ENCODE assay signal across 1 cellular context in genomic region chr6:82205793-82206425, GRCh38.
TF ChIP-seq lines count a peak whose summit lies in the region.

No MANE protein-coding gene starts in this region.

TF ChIP-seq in K562, 482 proteins besides CTCF, POLR2A, EP300 and RAD21 (continued from another document):
- TF ChIP-seq ZBTB26 (CRISPR knock-in tag; IDR thresholded peaks at IDR 0.05) (no peak), ZNF431 (CRISPR knock-in tag; IDR thresholded peaks at IDR 0.05) (no peak), E2F1 (CRISPR knock-in tag; IDR thresholded peaks at IDR 0.05) (no peak), CBFA2T2 (conservative IDR thresholded peaks at IDR 0.05) (peak; percentile 88), SAP30 (IDR thresholded peaks at IDR 0.05; ENCODE audit: borderline replicate concordance, insufficient read depth, low read depth, low read length, poor library complexity, severe bottlenecking) (no peak), NR2C1 (IDR thresholded peaks at IDR 0.05) (no peak), NR2C1 (tag; IDR thresholded peaks at IDR 0.05) (no peak; the same call in 1 of the 2 replicates), E2F6 (IDR thresholded peaks at IDR 0.05; ENCODE audit: borderline replicate concordance in 1 of 2, extremely low read depth in 1 of 2, insufficient read depth in 1 of 2, insufficient read length in 1 of 2, low read depth in 1 of 2, low read length in 1 of 2, poor library complexity in 1 of 2, severe bottlenecking in 1 of 2) (no peak), GTF2B (IDR thresholded peaks at IDR 0.05; ENCODE audit: extremely low read depth, insufficient read length) (no peak)
